In the genomic region with DNA sequence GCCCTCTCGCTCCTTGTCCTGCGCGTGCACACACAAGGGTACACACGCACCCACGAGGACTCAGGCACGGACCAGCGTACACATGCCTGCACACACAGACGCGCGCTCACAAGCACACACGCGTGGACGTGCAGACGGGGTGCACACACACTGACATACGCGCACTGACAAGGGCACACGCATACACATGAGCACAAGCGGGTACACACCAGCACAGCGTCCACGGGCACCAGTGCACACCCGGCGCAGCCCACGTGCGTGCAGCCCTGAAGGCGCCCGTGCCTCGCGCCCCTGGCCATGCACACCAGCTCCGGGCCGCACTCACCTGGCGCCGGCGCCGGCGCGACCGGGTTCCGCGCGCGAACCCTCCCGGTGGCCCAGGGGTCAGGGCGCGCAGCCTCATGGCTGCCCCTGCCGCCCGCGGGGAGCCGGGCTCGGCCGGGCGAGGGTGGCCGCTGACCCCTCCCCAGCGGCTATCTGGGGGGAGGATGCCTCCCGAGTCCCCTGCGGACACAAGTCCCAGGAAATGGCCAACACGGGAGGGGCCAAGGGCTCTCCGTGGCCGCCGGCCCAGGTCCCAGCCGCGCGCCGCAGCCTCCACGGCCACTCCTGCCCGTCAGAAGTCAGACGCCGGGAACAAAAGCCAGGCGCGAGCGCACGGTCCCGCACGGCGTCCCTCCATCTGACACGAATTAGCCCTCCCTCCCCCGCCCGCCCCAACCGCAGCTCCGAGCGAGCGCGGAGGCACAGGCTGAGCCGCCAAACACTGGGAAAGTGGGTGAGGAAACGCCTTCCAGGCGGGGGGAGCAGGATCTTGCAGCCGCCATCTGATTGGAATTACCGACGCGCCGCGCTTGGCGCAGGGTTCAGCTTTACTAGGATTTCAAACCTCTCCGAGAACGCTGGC, we compare ENCODE assay signal across 8 cellular contexts. TPM values are rescaled to one million over a fixed set of nuclear protein-coding genes. Genes with fewer than 3 reads are reported as not detected.
DNase-seq lines count a peak whose midpoint lies in the region; ATAC-seq and TF ChIP-seq lines count a peak whose summit lies in the region.

No MANE protein-coding gene starts in this region.

- TF ChIP-seq EP300 in gastroesophageal sphincter (IDR thresholded peaks at IDR 0.05) = no peak

- H3K4me1 ChIP-seq in SJSA1 (replicated peaks) = peaks cover 86% of the 10 kb centered on the region
- peaks cover 0 to 46% (median 0%) of the 10 kb centered on the region in 3 donors for H3K4me1 ChIP-seq in gastroesophageal sphincter
- H3K4me1 ChIP-seq in osteoblast (ENCODE audit: insufficient read depth, low read length) = peaks cover 43% of the 10 kb centered on the region

- H3K4me3 ChIP-seq in SJSA1 = peak overlapping the region; percentile 47
- peak overlapping the region; percentile 32 to 59 for H3K4me3 ChIP-seq in gastroesophageal sphincter
- peak overlapping the region; percentile 70 for H3K4me3 ChIP-seq in osteoblast (ENCODE audit: insufficient read depth, low read length)

- H3K27me3 ChIP-seq in SJSA1 (replicated peaks) (no peaks in the 10 kb centered on the region), gastroesophageal sphincter (peaks cover 5% of the 10 kb centered on the region), osteoblast (ENCODE audit: insufficient read depth, low read length) (no peaks in the 10 kb centered on the region)

- peaks cover 53% of the 10 kb centered on the region for H4K20me1 ChIP-seq in osteoblast (ENCODE audit: insufficient read depth, low read length)

- H3K36me3 ChIP-seq in SJSA1 (peaks cover 18% of the 10 kb centered on the region), gastroesophageal sphincter (no peaks in the 10 kb centered on the region), osteoblast (ENCODE audit: insufficient read depth, low read length) (peaks cover 2% of the 10 kb centered on the region)

- H3K4me2 ChIP-seq in osteoblast (ENCODE audit: insufficient read depth, low read length) = peak overlapping the region; percentile 86

- H2AFZ ChIP-seq in osteoblast (ENCODE audit: low read length) = no peak overlapping the region

- peaks cover 55% of the 10 kb centered on the region for H3K79me2 ChIP-seq in osteoblast (ENCODE audit: insufficient read depth, low read length)

- peak; percentile 75 for ATAC-seq in gastroesophageal sphincter

- DNase-seq in Ammon's horn (ENCODE audit: low spot score) (peak; percentile 39), SJSA1 (ENCODE audit: low read depth in 1 of 2, low spot score in 2 of 2) (peak; percentile 75 to 84), osteoblast (ENCODE audit: insufficient read length, low spot score, missing footprints) (peak; percentile 97), SHP77 (lab: John Stamatoyannopoulos, UW) (no peak), HUDEP-2 (lab: John Stamatoyannopoulos, UW; ENCODE audit: unreplicated experiment in 76 of 76) (no peak), NCI-H2081 (lab: John Stamatoyannopoulos, UW) (no peak), NCI-H2227 (lab: John Stamatoyannopoulos, UW; ENCODE audit: unreplicated experiment) (no peak)

- no peak for TF ChIP-seq POLR2A in gastroesophageal sphincter (IDR thresholded peaks at IDR 0.05)

- H3K9me3 ChIP-seq in SJSA1 (replicated peaks) (no peaks in the 10 kb centered on the region), gastroesophageal sphincter (no peaks in the 10 kb centered on the region), osteoblast (ENCODE audit: low read depth, low read length) (no peaks in the 10 kb centered on the region)

- WGBS in gastroesophageal sphincter (ENCODE audit: low coverage in 1 of 2), 2 donors = 63% methylated on average over 3 of the region's 94 CpGs; no CpG with 5 or more reads in 1 of the 2 donors

- H3K27ac ChIP-seq in SJSA1 = peak overlapping the region; percentile 58
- H3K27ac ChIP-seq in gastroesophageal sphincter = peak overlapping the region in 2 of 4 donors; percentile 55 to 70
- peak overlapping the region; percentile 47 for H3K27ac ChIP-seq in osteoblast (ENCODE audit: low read depth, low read length)

- no peak for TF ChIP-seq CTCF in gastroesophageal sphincter (IDR thresholded peaks at IDR 0.05)
- TF ChIP-seq CTCF in osteoblast (IDR thresholded peaks at IDR 0.05; ENCODE audit: extremely low read depth, low read depth, low read length) = no peak

RNA-seq across cellular contexts. Expression of gene TNS3, which starts 45.0 kb away (rescaled TPM):
- 56.9 and 92.5 TPM in 2 replicates for total RNA-seq in SJSA1 (2014; rRNA removed; shearing (Covaris generic))
- 10 to 100 TPM; 35.0 to 61.3 (median 45.1) TPM for total RNA-seq in gastroesophageal sphincter
- 67.3 and 88.1 TPM in 2 replicates for total RNA-seq in osteoblast

Comparison
In these comparisons a context has a peak if more than half of its experiments do, and no peak if none do; other contexts are left out.
1. DNase-seq: peak in Ammon's horn (single experiment), SJSA1 (2 of 2) and osteoblast (single experiment); none in SHP77 (0 of 2), HUDEP-2 (0 of 76), NCI-H2081 (0 of 2) and NCI-H2227 (single experiment).
2. Peak in every context shown above with its lines, with median percentiles within 50 percentile points of each other: H3K4me3 ChIP-seq.